30 cellular contexts compared by ENCODE assay signal in genomic region chr10:36473122-36473521, GRCh38.
"Had no signal": no experiment of that assay in that cellular context is flagged by ENCODE, and none has a peak within 500 bp of the region (broad histone marks: within the 10 kb centered on the region; RNA-seq: fewer than 3 reads in every experiment).

No MANE protein-coding gene starts in this region.

- H3K27me3 ChIP-seq: brain microvascular endothelial cell, esophagus squamous epithelium, gastroesophageal sphincter, heart right ventricle had no signal

- H3K9me3 ChIP-seq: esophagus squamous epithelium, gastroesophageal sphincter, heart right ventricle had no signal

- ATAC-seq: activated CD4-positive, alpha-beta T cell treated with anti-CD3 and anti-CD28 coated beads for 36 hours; activated CD4-positive, CD25-positive, alpha-beta regulatory T cell treated with anti-CD3 and anti-CD28 coated beads, Interleukin-2, amount 50 U/mL, for 24 hours; activated CD8-positive, alpha-beta memory T cell treated with anti-CD3 and anti-CD28 coated beads, Interleukin-2, amount 10 ng/mL, durations not matched to agents 7 days and 5 days; activated CD8-positive, alpha-beta T cell treated with anti-CD3 and anti-CD28 coated beads, Interleukin-2, amount 10 ng/mL, durations not matched to agents 7 days and 5 days; activated T-cell treated with anti-CD3 and anti-CD28 coated beads, Interleukin-2, amount 50 U/mL, for 72 hours; effector memory CD8-positive, alpha-beta T cell; gastroesophageal sphincter; heart right ventricle; T-helper 17 cell had no signal

- H3K4me1 ChIP-seq: esophagus squamous epithelium, gastroesophageal sphincter, heart right ventricle had no signal

- H3K4me3 ChIP-seq: esophagus squamous epithelium, gastroesophageal sphincter, heart right ventricle had no signal

- H3K36me3 ChIP-seq: brain microvascular endothelial cell, esophagus squamous epithelium, gastroesophageal sphincter, heart right ventricle, WERI-Rb-1 had no signal

- H3K27ac ChIP-seq: brain microvascular endothelial cell, epithelial cell of prostate, esophagus squamous epithelium, gastroesophageal sphincter, heart right ventricle, WERI-Rb-1 had no signal

- DNase-seq: activated B cell treated with CpG ODN at 0.5 μM for 24 hours; activated CD4-positive, alpha-beta memory T cell treated with anti-CD3 and anti-CD28 coated beads for 36 hours; activated CD4-positive, alpha-beta T cell treated with anti-CD3 and anti-CD28 coated beads for 36 hours; activated CD4-positive, alpha-beta T cell treated with anti-CD3 and anti-CD28 coated beads, Interleukin-2, amount 10 ng/mL, durations not matched to agents 24 days and 14 days; activated CD8-positive, alpha-beta memory T cell treated with anti-CD3 and anti-CD28 coated beads, Interleukin-2, amount 10 ng/mL, durations not matched to agents 7 days and 5 days; activated CD8-positive, alpha-beta memory T cell treated with anti-CD3 and anti-CD28 coated beads, Interleukin-2, amount 50 U/mL, for 4 hours; activated CD8-positive, alpha-beta T cell treated with anti-CD3 and anti-CD28 coated beads, Interleukin-2, amount 10 ng/mL, durations not matched to agents 7 days and 5 days; activated effector memory CD4-positive, alpha-beta T cell treated with Interleukin-2 at 50 U/mL for 16 hours; activated gamma-delta T cell treated with Interleukin-2 at 50 U/mL for 16 hours; activated naive CD4-positive, alpha-beta T cell treated with anti-CD3 and anti-CD28 coated beads, Interleukin-2, amount 50 U/mL, for 16 hours; activated naive CD4-positive, alpha-beta T cell treated with Interleukin-2 at 50 U/mL for 16 hours; activated T-cell treated with anti-CD3 and anti-CD28 coated beads, Interleukin-2, amount 50 U/mL, for 1 hour; activated T-cell treated with anti-CD3 and anti-CD28 coated beads, Interleukin-2, amount 50 U/mL, for 72 hours; amniotic stem cell; anterior cingulate cortex; brain microvascular endothelial cell; cortex of kidney; dermis blood vessel endothelial cell; effector CD4-positive, alpha-beta T cell; effector memory CD8-positive, alpha-beta T cell; esophagus squamous epithelium; foreskin melanocyte; heart right ventricle; T-helper 1 cell; T-helper 17 cell; T1000; WERI-Rb-1 had no signal
